16 cellular contexts compared by ENCODE assay signal in genomic region chr11:57479925-57480324, GRCh38. TPM values are rescaled to one million over a fixed set of nuclear protein-coding genes. Genes with fewer than 3 reads are reported as not detected.
A peak's percentile ranks its signal among the peaks of the same experiment; 100 is the strongest.
DNase-seq lines count a peak whose midpoint lies in the region; ATAC-seq and TF ChIP-seq lines count a peak whose summit lies in the region.
"Had no signal": no experiment of that assay in that cellular context is flagged by ENCODE, and none has a peak within 500 bp of the region (broad histone marks: within the 10 kb centered on the region; RNA-seq: fewer than 3 reads in every experiment).

No MANE protein-coding gene starts in this region.

- H3K9me3 ChIP-seq in CD4-positive, alpha-beta T cell (ENCODE audit: control insufficient read depth, low read length), result no peaks in the 10 kb centered on the region
- H3K9me3 ChIP-seq in aorta (ENCODE audit: control insufficient read depth, low read length), result no peaks in the 10 kb centered on the region
- H3K9me3 ChIP-seq in PC-3 (ENCODE audit: low read length), result no peaks in the 10 kb centered on the region
- H3K9me3 ChIP-seq in thyroid gland, result no peaks in the 10 kb centered on the region
- H3K9me3 ChIP-seq: esophagus squamous epithelium, prostate gland, thoracic aorta had no signal

- H3K27me3 ChIP-seq in CD4-positive, alpha-beta T cell (ENCODE audit: control insufficient read depth, insufficient read depth, low read length), result peaks cover 20% of the 10 kb centered on the region
- H3K27me3 ChIP-seq in foreskin keratinocyte, result peaks cover 60% of the 10 kb centered on the region
- no peaks in the 10 kb centered on the region for H3K27me3 ChIP-seq in aorta (ENCODE audit: control insufficient read depth in 1 of 2, insufficient read depth in 2 of 2, low read length in 1 of 2)
- H3K27me3 ChIP-seq in PC-3 (ENCODE audit: low read length), result no peaks in the 10 kb centered on the region
- no peaks in the 10 kb centered on the region for H3K27me3 ChIP-seq in thyroid gland

- 22 to 30% methylated on average over 5 of the region's 5 CpGs for WGBS in aorta, 2 donors
- 46 to 52% methylated on average over 5 of the region's 5 CpGs for WGBS in thyroid gland, 2 donors

- H3K4me1 ChIP-seq in foreskin keratinocyte (no peaks in the 10 kb centered on the region), aorta (ENCODE audit: control insufficient read depth in 1 of 2, insufficient read depth in 2 of 2, low read length in 2 of 2) (no peaks in the 10 kb centered on the region), PC-3 (ENCODE audit: insufficient read depth, low read length) (peaks cover 29% of the 10 kb centered on the region), thyroid gland (peaks cover 11 to 23% of the 10 kb centered on the region in 2 donors)

- no peaks in the 10 kb centered on the region for H3K79me2 ChIP-seq in PC-3 (ENCODE audit: low read length)

- DNase-seq in CD4-positive, alpha-beta T cell, result no peak
- peak; percentile 71 to 74 for DNase-seq in NCI-H526 (lab: John Stamatoyannopoulos, UW)
- no peak for DNase-seq in foreskin keratinocyte
- no peak for DNase-seq in aorta
- DNase-seq in PC-3, result no peak
- DNase-seq in thyroid gland, result no peak
- DNase-seq: esophagus squamous epithelium had no signal

- H2AFZ ChIP-seq in PC-3 (ENCODE audit: low read length), result no peak overlapping the region

- H3K4me1 Mint-ChIP-seq in CD4-positive, alpha-beta T cell (ENCODE audit: low read depth), result peaks cover 24% of the 10 kb centered on the region

- H3K27ac Mint-ChIP-seq in CD4-positive, alpha-beta T cell, result no peak overlapping the region
- H3K27ac Mint-ChIP-seq: activated naive CD8-positive, alpha-beta T cell treated with anti-CD3 and anti-CD28 coated beads for 36 hours; stimulated activated memory B cell treated with anti-CD40 and anti-IgM and Interleukin-4, amounts not matched to agents 10 μg/mL and 1 μg/mL and 100 μg/mL, for 72 hours had no signal

- H3K27ac ChIP-seq in 22Rv1 (peak overlapping the region; percentile 27; the same call in 1 of the 2 replicates), foreskin keratinocyte (no peak overlapping the region), aorta (ENCODE audit: low read depth in 1 of 2, low read length in 2 of 2) (no peak overlapping the region), PC-3 (ENCODE audit: low read length) (no peak overlapping the region), thyroid gland (no peak overlapping the region)
- no peak overlapping the region for H3K27ac ChIP-seq in CD4-positive, alpha-beta T cell (ENCODE audit: low read depth, low read length)
- H3K27ac ChIP-seq: brain microvascular endothelial cell, esophagus squamous epithelium, prostate gland, thoracic aorta had no signal

- H3K9ac ChIP-seq in PC-3 (ENCODE audit: low read length), result no peak overlapping the region

- ATAC-seq in CD4-positive, alpha-beta T cell (ENCODE audit: poor library complexity), result peak; percentile 41
- ATAC-seq in foreskin keratinocyte, result peak; percentile 59
- ATAC-seq in aorta (ENCODE audit: low FRiP score), result no peak
- no peak for ATAC-seq in PC-3

- H4K20me1 ChIP-seq in PC-3 (ENCODE audit: low read length), result no peaks in the 10 kb centered on the region

- BruUV-seq in PC-3 (replicated peaks; lab: Mats Ljungman, UMichigan), result no TSS peak

- H3F3A ChIP-seq in PC-3 (ENCODE audit: low read length, unreplicated experiment), result no peaks in the 10 kb centered on the region

- H3K4me3 Mint-ChIP-seq in CD4-positive, alpha-beta T cell, result no peak overlapping the region
- H3K4me3 Mint-ChIP-seq: activated naive CD8-positive, alpha-beta T cell treated with anti-CD3 and anti-CD28 coated beads for 36 hours; stimulated activated memory B cell treated with anti-CD40 and anti-IgM and Interleukin-4, amounts not matched to agents 10 μg/mL and 1 μg/mL and 100 μg/mL, for 72 hours had no signal

- POLR2A ChIA-PET in CD4-positive, alpha-beta T cell (lab: Charles Lee), result no interaction called here
- POLR2A ChIA-PET in PC-3 (lab: Charles Lee; ENCODE audit: unreplicated experiment), result no interaction called here

- H3K36me3 ChIP-seq in aorta (ENCODE audit: control insufficient read depth in 1 of 2, insufficient read depth in 2 of 2, low read length in 1 of 2) (no peaks in the 10 kb centered on the region), PC-3 (ENCODE audit: low read depth, low read length) (no peaks in the 10 kb centered on the region), thyroid gland (peaks cover 0 to 6% of the 10 kb centered on the region in 2 donors)
- H3K36me3 ChIP-seq: brain microvascular endothelial cell, prostate gland had no signal

- no peak for TF ChIP-seq CTCF in 22Rv1 (IDR thresholded peaks at IDR 0.05)
- TF ChIP-seq CTCF in CD4-positive, alpha-beta T cell (IDR thresholded peaks at IDR 0.05), result no peak
- TF ChIP-seq CTCF in foreskin keratinocyte (conservative IDR thresholded peaks at IDR 0.05), result no peak
- TF ChIP-seq CTCF in PC-3 (conservative IDR thresholded peaks at IDR 0.05; ENCODE audit: low read depth, low read length), result no peak
- no peak for TF ChIP-seq CTCF in thyroid gland (IDR thresholded peaks at IDR 0.05)

- no peaks in the 10 kb centered on the region for H3K9me2 ChIP-seq in PC-3 (replicated peaks; ENCODE audit: low read length)

- no peak overlapping the region for H3K4me2 ChIP-seq in PC-3 (ENCODE audit: low read length)

- peaks cover 10% of the 10 kb centered on the region for H3K27me3 Mint-ChIP-seq in CD4-positive, alpha-beta T cell

- TF ChIP-seq POLR2A in thyroid gland (IDR thresholded peaks at IDR 0.05), result no peak

- CTCF ChIA-PET in CD4-positive, alpha-beta T cell (lab: Charles Lee), result interaction anchor here (0.7 to 1.0 kb wide), 2 partner anchors 22 to 87 kb away, joined by 3 to 4 read pairs; partner anchors contain the start of gene UBE2L6
- CTCF ChIA-PET in PC-3 (lab: Charles Lee), result interaction anchor here (0.7 kb wide), 1 partner anchor 134 kb away, joined by 3 read pairs; no protein-coding TSS in a partner anchor

- H3K4me3 ChIP-seq in aorta (ENCODE audit: low read length in 2 of 2) (no peak overlapping the region), PC-3 (ENCODE audit: low read length) (no peak overlapping the region), thyroid gland (replicated peaks in 1 of 3) (no peak overlapping the region)
- H3K4me3 ChIP-seq: esophagus squamous epithelium, prostate gland, thoracic aorta had no signal

- H3K9me3 Mint-ChIP-seq in CD4-positive, alpha-beta T cell, result no peaks in the 10 kb centered on the region
- H3K9me3 Mint-ChIP-seq: activated naive CD8-positive, alpha-beta T cell treated with anti-CD3 and anti-CD28 coated beads for 36 hours; naive thymus-derived CD8-positive, alpha-beta T cell; stimulated activated memory B cell treated with anti-CD40 and anti-IgM and Interleukin-4, amounts not matched to agents 10 μg/mL and 1 μg/mL and 100 μg/mL, for 72 hours had no signal

- H3K36me3 Mint-ChIP-seq in CD4-positive, alpha-beta T cell (ENCODE audit: low read depth), result peaks cover 4% of the 10 kb centered on the region
- H3K36me3 Mint-ChIP-seq: stimulated activated memory B cell treated with anti-CD40 and anti-IgM and Interleukin-4, amounts not matched to agents 10 μg/mL and 1 μg/mL and 100 μg/mL, for 72 hours had no signal

- intact Hi-C loops in CD4-positive, alpha-beta T cell (cut with DNase I, micrococcal nuclease), result loop anchor here (2.0 kb wide), 3 partner anchors 21 to 133 kb away; no protein-coding TSS in a partner anchor
- intact Hi-C loops in aorta (cut with DNase I), result loop anchor here in 1 of 2 donors (2.0 to 5.0 kb wide), 2 partner anchors 21 to 133 kb away; no protein-coding TSS in a partner anchor
- intact Hi-C loops in PC-3 (cut with micrococcal nuclease), result loop anchor here (1.0 to 10.0 kb wide), 3 partner anchors 23 to 135 kb away; no protein-coding TSS in a partner anchor
- intact Hi-C loops in thyroid gland (cut with DNase I), result loop anchor here (5.0 kb wide), 1 partner anchor 133 kb away; no protein-coding TSS in a partner anchor

RNA-seq across cellular contexts. Expression of gene RTN4RL2, which starts 19.6 kb away (rescaled TPM):
- under 1 TPM; 0.17 to 0.19 TPM for total RNA-seq in CD4-positive, alpha-beta T cell
- total RNA-seq in foreskin keratinocyte, result 0.10 and 0.11 TPM in 2 replicates
- 0.34 and 0.42 TPM in 2 replicates for polyA plus RNA-seq in foreskin keratinocyte
- 1 to 10 TPM; 1.1 to 4.3 TPM for total RNA-seq in aorta
- under 1 TPM in 1 of 2 donors, not detected in 1; 0.20 TPM for polyA plus RNA-seq in aorta
- total RNA-seq in PC-3 (2014; rRNA removed), result 3.5 and 6.5 TPM in 2 replicates
- total RNA-seq in thyroid gland, result 10 to 100 TPM; 11.2 to 27.6 (median 17.1) TPM
- total RNA-seq: naive thymus-derived CD8-positive, alpha-beta T cell; skeletal muscle tissue had no signal

RNA-seq across cellular contexts. Expression of gene SLC43A1, which starts 35.6 kb away (rescaled TPM):
- 1 to 10 TPM; 3.1 to 4.2 TPM for total RNA-seq in CD4-positive, alpha-beta T cell
- 4.3 and 6.2 TPM in 2 replicates for total RNA-seq in foreskin keratinocyte
- 3.2 and 5.4 TPM in 2 replicates for polyA plus RNA-seq in foreskin keratinocyte
- total RNA-seq in aorta, result 10 to 100 TPM in 1 of 2 donors, 1 to 10 TPM in 1; 7.6 to 15.8 TPM
- 10 to 100 TPM in 1 of 2 donors, 1 to 10 TPM in 1; 8.6 to 19.6 TPM for polyA plus RNA-seq in aorta
- total RNA-seq in PC-3 (2014; rRNA removed), result 7.4 and 12.4 TPM in 2 replicates
- total RNA-seq in thyroid gland, result 10 to 100 TPM; 20.3 to 64.1 (median 28.8) TPM

RNA-seq across cellular contexts. Expression of gene TIMM10, which starts 50.6 kb away (rescaled TPM):
- total RNA-seq in CD4-positive, alpha-beta T cell, result 10 to 100 TPM; 28.0 TPM
- total RNA-seq in foreskin keratinocyte (42.2 and 88.5 TPM in 2 replicates), aorta (10 to 100 TPM; 30.8 to 40.0 TPM), PC-3 (2014; rRNA removed) (233 and 313 TPM in 2 replicates), thyroid gland (10 to 100 TPM; 29.8 to 43.7 (median 37.4) TPM)
- polyA plus RNA-seq in foreskin keratinocyte (120 and 195 TPM in 2 replicates), aorta (10 to 100 TPM; 34.7 to 71.1 TPM)

RNA-seq across cellular contexts. Expression of gene SLC43A3, which starts 53.0 kb away (rescaled TPM):
- total RNA-seq in CD4-positive, alpha-beta T cell, result 1 to 10 TPM; 6.9 to 7.3 TPM
- total RNA-seq in foreskin keratinocyte, result 69.9 and 95.3 TPM in 2 replicates
- 41.7 and 72.0 TPM in 2 replicates for polyA plus RNA-seq in foreskin keratinocyte
- 10 to 100 TPM; 59.7 to 97.8 TPM for total RNA-seq in aorta
- polyA plus RNA-seq in aorta, result 10 to 100 TPM; 28.0 to 30.4 TPM
- total RNA-seq in PC-3 (2014; rRNA removed), result 31.3 and 35.0 TPM in 2 replicates
- total RNA-seq in thyroid gland, result 100 to 1,000 TPM; 124 to 321 (median 218) TPM

RNA-seq across cellular contexts. Expression of gene SMTNL1, which starts 57.5 kb away (rescaled TPM):
- total RNA-seq in CD4-positive, alpha-beta T cell, result not detected
- total RNA-seq in foreskin keratinocyte (not detected in 2 replicates), aorta (not detected), PC-3 (2014; rRNA removed) (not detected in 2 replicates), thyroid gland (not detected)
- polyA plus RNA-seq in foreskin keratinocyte (not detected in 2 replicates), aorta (not detected)
- total RNA-seq: activated naive CD8-positive, alpha-beta T cell treated with anti-CD3 and anti-CD28 coated beads for 36 hours; esophagus squamous epithelium; glomerular endothelial cell; naive thymus-derived CD8-positive, alpha-beta T cell; thoracic aorta had no signal

Comparison
In these comparisons a context has a peak if more than half of its experiments do, and no peak if none do; other contexts are left out.
1. ATAC-seq: peak in CD4-positive, alpha-beta T cell (single experiment) and foreskin keratinocyte (single experiment); none in aorta (single experiment) and PC-3 (single experiment).
2. DNase-seq: peak in NCI-H526 (2 of 2); none in CD4-positive, alpha-beta T cell (0 of 10), foreskin keratinocyte (0 of 2), aorta (0 of 2), PC-3 (single experiment) and thyroid gland (0 of 2).